In genomic region chr3:16056210-16056607, GRCh38 we compare ENCODE assay signal across 15 cellular contexts.
DNase-seq lines count a peak whose midpoint lies in the region; ATAC-seq and TF ChIP-seq lines count a peak whose summit lies in the region.
"Had no signal": no experiment of that assay in that cellular context is flagged by ENCODE, and none has a peak within 500 bp of the region (broad histone marks: within the 10 kb centered on the region; RNA-seq: fewer than 3 reads in every experiment).

No MANE protein-coding gene starts in this region.

- no peaks in the 10 kb centered on the region for H4K20me1 ChIP-seq in smooth muscle cell (ENCODE audit: low read depth)

- H3K4me2 ChIP-seq in smooth muscle cell = no peak overlapping the region
- H3K4me2 ChIP-seq: SK-N-SH had no signal

- no peaks in the 10 kb centered on the region for H3K9me3 Mint-ChIP-seq in chondrocyte (ENCODE audit: low read depth)
- no peaks in the 10 kb centered on the region for H3K9me3 Mint-ChIP-seq in type B pancreatic cell
- H3K9me3 Mint-ChIP-seq: activated naive CD8-positive, alpha-beta T cell treated with anti-CD3 and anti-CD28 coated beads, Interleukin-2, amount 50 U/mL, for 24 hours; endodermal cell had no signal

- H3K36me3 ChIP-seq in smooth muscle cell (ENCODE audit: low read depth) = no peaks in the 10 kb centered on the region
- H3K36me3 ChIP-seq: WERI-Rb-1 had no signal

- H3K27me3 Mint-ChIP-seq in chondrocyte (ENCODE audit: low read depth) (no peaks in the 10 kb centered on the region), type B pancreatic cell (no peaks in the 10 kb centered on the region)

- H3K27me3 ChIP-seq in smooth muscle cell (ENCODE audit: low read depth) = no peaks in the 10 kb centered on the region

- no peak for TF ChIP-seq CTCF in chondrocyte (IDR thresholded peaks at IDR 0.05)
- TF ChIP-seq CTCF in type B pancreatic cell (conservative IDR thresholded peaks at IDR 0.05) = no peak
- no peak for TF ChIP-seq CTCF in smooth muscle cell (IDR thresholded peaks at IDR 0.05; ENCODE audit: borderline replicate concordance, insufficient read depth, poor library complexity, severe bottlenecking)

- H3K27ac Mint-ChIP-seq in chondrocyte (ENCODE audit: unreplicated experiment) (peak overlapping the region; percentile 57), type B pancreatic cell (no peak overlapping the region)
- H3K27ac Mint-ChIP-seq: activated naive CD8-positive, alpha-beta T cell treated with anti-CD3 and anti-CD28 coated beads, Interleukin-2, amount 50 U/mL, for 24 hours; endodermal cell had no signal

- H3F3A ChIP-seq in smooth muscle cell (ENCODE audit: low read depth) = peaks cover 2% of the 10 kb centered on the region

- H3K4me3 ChIP-seq in skeletal muscle cell (ENCODE audit: low read depth, low read length) = no peak overlapping the region
- H3K4me3 ChIP-seq in smooth muscle cell = no peak overlapping the region

- peaks cover 6% of the 10 kb centered on the region for H3K4me1 ChIP-seq in smooth muscle cell (ENCODE audit: low read depth)

- no peak overlapping the region for H2AFZ ChIP-seq in smooth muscle cell (ENCODE audit: low read depth)

- no peak overlapping the region for H3K27ac ChIP-seq in smooth muscle cell (ENCODE audit: low read depth)
- H3K27ac ChIP-seq: WERI-Rb-1 had no signal

- H3K36me3 Mint-ChIP-seq in chondrocyte (ENCODE audit: low read depth) (no peaks in the 10 kb centered on the region), type B pancreatic cell (no peaks in the 10 kb centered on the region)

- H3K9ac ChIP-seq in smooth muscle cell (ENCODE audit: low read depth) = no peak overlapping the region
- H3K9ac ChIP-seq: SK-N-SH had no signal

- WGBS in smooth muscle cell (ENCODE audit: low lambda C conversion rate) = 81% methylated on average over 2 of the region's 2 CpGs

- DNase-seq in AG08396 (ENCODE audit: low spot score) = peak; percentile 33
- no peak for DNase-seq in chondrocyte (ENCODE audit: low spot score)
- peak; percentile 85 for DNase-seq in iris pigment epithelial cell (ENCODE audit: low read depth)
- peak; percentile 62 for DNase-seq in skeletal muscle cell (ENCODE audit: low read depth)
- no peak for DNase-seq in type B pancreatic cell (ENCODE audit: extremely low spot score, unreplicated experiment)
- no peak for DNase-seq in smooth muscle cell (lab: John Stamatoyannopoulos, UW; ENCODE audit: unreplicated experiment)
- DNase-seq in NCI-H1417 (lab: John Stamatoyannopoulos, UW) = no peak
- DNase-seq: activated CD8-positive, alpha-beta memory T cell treated with anti-CD3 and anti-CD28 coated beads, Interleukin-2, amount 50 U/mL, for 48 hours; activated naive CD8-positive, alpha-beta T cell treated with anti-CD3 and anti-CD28 coated beads, Interleukin-2, amount 50 U/mL, for 24 hours; DMS153; endodermal cell; NCI-H2029 treated with DMSO at 0.1 percent for 48 hours; SK-N-SH; WERI-Rb-1 had no signal

- no peaks in the 10 kb centered on the region for H3K9me3 ChIP-seq in smooth muscle cell (replicated peaks; ENCODE audit: low read depth)
- H3K9me3 ChIP-seq: SK-N-SH had no signal

- no peaks in the 10 kb centered on the region for H3K79me2 ChIP-seq in smooth muscle cell (ENCODE audit: low read depth)

- H3K4me3 Mint-ChIP-seq in chondrocyte (ENCODE audit: unreplicated experiment) (no peak overlapping the region), type B pancreatic cell (no peak overlapping the region)
- H3K4me3 Mint-ChIP-seq: activated naive CD8-positive, alpha-beta T cell treated with anti-CD3 and anti-CD28 coated beads, Interleukin-2, amount 50 U/mL, for 24 hours; endodermal cell had no signal

- H3K4me1 Mint-ChIP-seq in chondrocyte (ENCODE audit: low read depth) (peaks cover 43% of the 10 kb centered on the region), type B pancreatic cell (ENCODE audit: unreplicated experiment) (peaks cover 8% of the 10 kb centered on the region)

- no peak for ATAC-seq in HG03521 (IDR thresholded peaks at IDR 0.05; ENCODE audit: unreplicated experiment)
- ATAC-seq: activated naive CD8-positive, alpha-beta T cell treated with anti-CD3 and anti-CD28 coated beads, Interleukin-2, amount 50 U/mL, for 24 hours had no signal

Comparison
In these comparisons a context has a peak if more than half of its experiments do, and no peak if none do; other contexts are left out.
1. DNase-seq: peak in AG08396 (single experiment), iris pigment epithelial cell (single experiment) and skeletal muscle cell (single experiment); none in chondrocyte (single experiment), type B pancreatic cell (single experiment), smooth muscle cell (single experiment) and NCI-H1417 (0 of 3).